In genomic region chr1:154502066-154502741, GRCh38 we compare ENCODE assay signal across 10 cellular contexts. TPM values are rescaled to one million over a fixed set of nuclear protein-coding genes. Genes with fewer than 3 reads are reported as not detected.
DNase-seq lines count a peak whose midpoint lies in the region; TF ChIP-seq lines count a peak whose summit lies in the region.
"Had no signal": no experiment of that assay in that cellular context is flagged by ENCODE, and none has a peak within 500 bp of the region (broad histone marks: within the 10 kb centered on the region; RNA-seq: fewer than 3 reads in every experiment).

Gene SHE, minus strand, starts transcription at chr1:154502412. Its CDS starts 386 bp downstream, at chr1:154502026.
Gene TDRD10, plus strand, starts transcription at chr1:154502219. Its CDS starts 4,685 bp downstream, at chr1:154506904.

- no peak within 1 kb of the TSS for H3K27ac Mint-ChIP-seq in activated CD4-positive, alpha-beta T cell treated with anti-CD3 and anti-CD28 coated beads, Interleukin-2, amount 10 ng/mL, durations not matched to agents 24 days and 14 days
- no peak within 1 kb of the TSS for H3K27ac Mint-ChIP-seq in mesothelial cell of epicardium
- H3K27ac Mint-ChIP-seq in type B pancreatic cell, result no peak within 1 kb of the TSS

- no peaks in the 10 kb centered on the region for H3K9me3 Mint-ChIP-seq in activated CD4-positive, alpha-beta T cell treated with anti-CD3 and anti-CD28 coated beads, Interleukin-2, amount 10 ng/mL, durations not matched to agents 24 days and 14 days
- H3K9me3 Mint-ChIP-seq in mesothelial cell of epicardium, result no peaks in the 10 kb centered on the region
- no peaks in the 10 kb centered on the region for H3K9me3 Mint-ChIP-seq in type B pancreatic cell

- H3K27ac ChIP-seq in ectodermal cell (ENCODE audit: insufficient read depth, low read depth, low read length, poor library complexity, severe bottlenecking), result no peak within 1 kb of the TSS
- H3K27ac ChIP-seq: C4-2B had no signal

- DNase-seq in activated CD4-positive, alpha-beta T cell treated with anti-CD3 and anti-CD28 coated beads, Interleukin-2, amount 10 ng/mL, durations not matched to agents 24 days and 14 days, result peak; percentile 61
- no peak for DNase-seq in activated CD4-positive, alpha-beta T cell treated with anti-CD3 and anti-CD28 coated beads, Interleukin-2, amount 50 U/mL, for 4 hours
- DNase-seq in mesothelial cell of epicardium (ENCODE audit: low spot score in 2 of 2, unreplicated experiment in 2 of 2) (no peak), type B pancreatic cell (ENCODE audit: extremely low spot score, unreplicated experiment) (no peak), inferior parietal cortex (ENCODE audit: extremely low spot score) (no peak), NCI-H1417 treated with DMSO at 0.1 percent for 48 hours (lab: John Stamatoyannopoulos, UW) (no peak), RKO (ENCODE audit: low spot score) (no peak)

- 4 to 5% methylated on average over 90 of the region's 90 CpGs for WGBS in ectodermal cell, 2 experiments

- H3K27me3 Mint-ChIP-seq in activated CD4-positive, alpha-beta T cell treated with anti-CD3 and anti-CD28 coated beads, Interleukin-2, amount 10 ng/mL, durations not matched to agents 24 days and 14 days, result peaks cover 72% of the 10 kb centered on the region
- peaks cover 82% of the 10 kb centered on the region for H3K27me3 Mint-ChIP-seq in mesothelial cell of epicardium (ENCODE audit: low read depth)
- H3K27me3 Mint-ChIP-seq in type B pancreatic cell, result peaks cover 77% of the 10 kb centered on the region

- H3K4me3 ChIP-seq in ectodermal cell (ENCODE audit: insufficient read depth, low read depth, low read length), result peak within 1 kb of the TSS; percentile 10

- H3K27me3 ChIP-seq in ectodermal cell (ENCODE audit: control insufficient read depth, insufficient read depth, low read length, poor library complexity, severe bottlenecking), result peaks cover 79% of the 10 kb centered on the region

- H3K4me3 Mint-ChIP-seq in activated CD4-positive, alpha-beta T cell treated with anti-CD3 and anti-CD28 coated beads, Interleukin-2, amount 10 ng/mL, durations not matched to agents 24 days and 14 days, result peak within 1 kb of the TSS; percentile 54
- H3K4me3 Mint-ChIP-seq in mesothelial cell of epicardium (peak within 1 kb of the TSS; percentile 49), type B pancreatic cell (peak within 1 kb of the TSS; percentile 71)

- TF ChIP-seq CTCF in mesothelial cell of epicardium (IDR thresholded peaks at IDR 0.05; ENCODE audit: unreplicated experiment) (no peak), type B pancreatic cell (conservative IDR thresholded peaks at IDR 0.05) (no peak)

- H3K4me1 Mint-ChIP-seq in activated CD4-positive, alpha-beta T cell treated with anti-CD3 and anti-CD28 coated beads, Interleukin-2, amount 10 ng/mL, durations not matched to agents 24 days and 14 days, result peaks cover 4% of the 10 kb centered on the region
- H3K4me1 Mint-ChIP-seq in mesothelial cell of epicardium (peaks cover 4% of the 10 kb centered on the region), type B pancreatic cell (ENCODE audit: unreplicated experiment) (no peaks in the 10 kb centered on the region)

- H3K4me1 ChIP-seq in ectodermal cell (ENCODE audit: control insufficient read depth, insufficient read depth, low read length), result no peaks in the 10 kb centered on the region

- H3K36me3 Mint-ChIP-seq in activated CD4-positive, alpha-beta T cell treated with anti-CD3 and anti-CD28 coated beads, Interleukin-2, amount 10 ng/mL, durations not matched to agents 24 days and 14 days (ENCODE audit: low read depth), result peaks cover 1% of the 10 kb centered on the region
- no peaks in the 10 kb centered on the region for H3K36me3 Mint-ChIP-seq in mesothelial cell of epicardium
- no peaks in the 10 kb centered on the region for H3K36me3 Mint-ChIP-seq in type B pancreatic cell

- intact Hi-C loops in activated CD4-positive, alpha-beta T cell treated with anti-CD3 and anti-CD28 coated beads, Interleukin-2, amount 10 ng/mL, durations not matched to agents 24 days and 14 days (cut with micrococcal nuclease), result no loop called here

- H3K9me3 ChIP-seq in ectodermal cell (ENCODE audit: control insufficient read depth, low read length), result no peaks in the 10 kb centered on the region

- no peaks in the 10 kb centered on the region for H3K36me3 ChIP-seq in ectodermal cell (ENCODE audit: control insufficient read depth, insufficient read depth, low read length)

RNA-seq across cellular contexts. Expression of gene SHE, which starts in this region (rescaled TPM):
- total RNA-seq in activated CD4-positive, alpha-beta T cell treated with anti-CD3 and anti-CD28 coated beads, Interleukin-2, amount 10 ng/mL, durations not matched to agents 24 days and 14 days, result not detected in 2 replicates
- polyA plus RNA-seq in ectodermal cell (2013, experiment 1 of 4), result not detected
- polyA plus RNA-seq in ectodermal cell (2013, experiment 2 of 4), result 0.14 TPM
- 0.11 TPM for polyA plus RNA-seq in ectodermal cell (2013, experiment 3 of 4)
- polyA plus RNA-seq in ectodermal cell (2013, experiment 4 of 4), result 0.08 TPM
- total RNA-seq in mesothelial cell of epicardium (0.29 to 0.54 TPM (median 0.47 TPM) in 3 replicates), type B pancreatic cell (ENCODE audit: low replicate concordance) (0.17 and 0.27 TPM in 2 replicates)

RNA-seq across cellular contexts. Expression of gene TDRD10, which starts in this region (rescaled TPM):
- total RNA-seq in activated CD4-positive, alpha-beta T cell treated with anti-CD3 and anti-CD28 coated beads, Interleukin-2, amount 10 ng/mL, durations not matched to agents 24 days and 14 days, result not detected in 2 replicates
- not detected for polyA plus RNA-seq in ectodermal cell (2013, experiment 1 of 4)
- polyA plus RNA-seq in ectodermal cell (2013, experiment 2 of 4), result not detected
- polyA plus RNA-seq in ectodermal cell (2013, experiment 3 of 4), result 0.21 TPM
- polyA plus RNA-seq in ectodermal cell (2013, experiment 4 of 4), result not detected
- total RNA-seq in mesothelial cell of epicardium, result 0.18 to 0.69 TPM (median 0.31 TPM) in 3 replicates
- total RNA-seq in type B pancreatic cell (ENCODE audit: low replicate concordance), result not detected in 2 replicates
- total RNA-seq: mononuclear cell had no signal

Comparison
In these comparisons a context has a peak if more than half of its experiments do, and no peak if none do; other contexts are left out.
1. Peak in DNase-seq in activated CD4-positive, alpha-beta T cell treated with anti-CD3 and anti-CD28 coated beads, Interleukin-2, amount 10 ng/mL, durations not matched to agents 24 days and 14 days; RNA of the genes that start here not detected or under 1 TPM.